ENCODE assay signal across 8 cellular contexts in genomic region chr11:96342971-96343711, GRCh38. TPM values are rescaled to one million over a fixed set of nuclear protein-coding genes. Genes with fewer than 3 reads are reported as not detected.
DNase-seq lines count a peak whose midpoint lies in the region; ATAC-seq, FAIRE-seq and TF ChIP-seq lines count a peak whose summit lies in the region.

Gene MAML2 (minus strand): TSS chr11:96343195. CDS start chr11:96341895, 1,300 bp downstream.

- peak within 1 kb of the TSS; percentile 83; the same call in 1 of the 2 replicates for H3K9ac ChIP-seq in iPS-20b (ENCODE audit: low read depth, low read length)

- POLR2A ChIA-PET in A549 (lab: Yijun Ruan, JAX): interaction anchor here (0.6 to 1.5 kb wide), 13 partner anchors 32 to 1163 kb away, joined by 3 to 14 read pairs (median 3); partner anchors contain the start of genes CCDC82, FAM76B, JRKL and MTMR2

- peak; percentile 86 to 94 for DNase-seq in A549 (ENCODE audit: low read depth in 1 of 2, low spot score in 1 of 2)
- DNase-seq in NCI-H2171 treated with DMSO at 0.1 percent for 48 hours (lab: John Stamatoyannopoulos, UW): peak; percentile 89
- peak; percentile 92 to 93 for DNase-seq in breast epithelium (ENCODE audit: low spot score in 2 of 2)

- TF ChIP-seq CTCF in A549 (IDR thresholded peaks at IDR 0.05): peak; percentile 78
- TF ChIP-seq CTCF in VCaP (conservative IDR thresholded peaks at IDR 0.05): peak; percentile 98
- TF ChIP-seq CTCF in breast epithelium (IDR thresholded peaks at IDR 0.05): peak; percentile 81 to 96 (median 90)

- peak; percentile 99 for ATAC-seq in A549
- peak; percentile 69 for ATAC-seq in GM18858 (IDR thresholded peaks at IDR 0.05; ENCODE audit: unreplicated experiment)
- peak; percentile 80 for ATAC-seq in HG03097 (IDR thresholded peaks at IDR 0.05; ENCODE audit: low FRiP score, unreplicated experiment)

- H3K4me3 ChIP-seq in A549 (peak within 1 kb of the TSS; percentile 74), breast epithelium (peak within 1 kb of the TSS; percentile 62 to 87 (median 72)), iPS-20b (ENCODE audit: low read length) (peak within 1 kb of the TSS; percentile 85), skin epidermis (peak within 1 kb of the TSS; percentile 45 to 68 (median 56))

- intact Hi-C loops in breast epithelium (cut with DNase I; ENCODE audit: low total_unique reads): no loop called here

- TF ChIP-seq RAD21 in A549 (conservative IDR thresholded peaks at IDR 0.05 in 1 of 2, IDR thresholded peaks at IDR 0.05 in 1 of 2): peak; percentile 84 to 97

- no peak for TF ChIP-seq POLR2A in A549 (IDR thresholded peaks at IDR 0.05; ENCODE audit: low read length)
- no peak for TF ChIP-seq POLR2A in breast epithelium (IDR thresholded peaks at IDR 0.05)

- WGBS in A549 (ENCODE audit: missing lambda C conversion rate): 6% methylated on average over 28 of the region's 31 CpGs

- peak within 1 kb of the TSS; percentile 93 for H3K4me2 ChIP-seq in A549

- H3K27ac ChIP-seq in A549 (peak within 1 kb of the TSS; percentile 83 to 85), VCaP (peak within 1 kb of the TSS; percentile 85), breast epithelium (peak within 1 kb of the TSS; percentile 94 to 96), iPS-20b (ENCODE audit: low read length) (no peak within 1 kb of the TSS), skin epidermis (peak within 1 kb of the TSS in 20 of 21 experiments; percentile 63 to 93 (median 84))

- no peak for FAIRE-seq in A549 (lab: Jason Lieb, UNC)

- peaks cover 24% of the 10 kb centered on the region for H3K4me1 ChIP-seq in A549
- H3K4me1 ChIP-seq in breast epithelium: peaks cover 0 to 3% of the 10 kb centered on the region in 2 donors
- peaks cover 18% of the 10 kb centered on the region for H3K4me1 ChIP-seq in iPS-20b (ENCODE audit: insufficient read depth, low read length)

- H3K36me3 ChIP-seq in breast epithelium (no peaks in the 10 kb centered on the region), iPS-20b (ENCODE audit: insufficient read depth, low read depth, low read length) (no peaks in the 10 kb centered on the region)

- no peaks in the 10 kb centered on the region for H3K9me3 ChIP-seq in A549
- H3K9me3 ChIP-seq in breast epithelium: no peaks in the 10 kb centered on the region
- H3K9me3 ChIP-seq in iPS-20b (ENCODE audit: insufficient read depth, low read depth, low read length): peaks cover 2% of the 10 kb centered on the region; the same call in 1 of the 2 replicates

- no peak for TF ChIP-seq EP300 in A549 (IDR thresholded peaks at IDR 0.05)

- CTCF ChIA-PET in A549 (lab: Yijun Ruan, JAX): interaction anchor here (0.6 to 6.9 kb wide), 77 partner anchors 8 to 552 kb away, joined by 3 to 51 read pairs (median 4); partner anchors contain the start of genes CCDC82, JRKL and MTMR2

- H3K27me3 ChIP-seq in breast epithelium: no peaks in the 10 kb centered on the region
- peaks cover 11% of the 10 kb centered on the region for H3K27me3 ChIP-seq in iPS-20b (ENCODE audit: insufficient read depth, low read length)

TF ChIP-seq in A549, 52 proteins besides CTCF, POLR2A, EP300 and RAD21:
- TF ChIP-seq SMC3 (IDR thresholded peaks at IDR 0.05) (peak; percentile 98), SREBF2 (IDR thresholded peaks at IDR 0.05) (no peak), CEBPB (IDR thresholded peaks at IDR 0.05) (no peak), FOSL2 (IDR thresholded peaks at IDR 0.05) (no peak), FOSL2 (CRISPR knock-in tag; IDR thresholded peaks at IDR 0.05) (peak; percentile 71), NR3C1 (IDR thresholded peaks at IDR 0.05) (no peak), JUN (IDR thresholded peaks at IDR 0.05) (peak in 1 of 2 experiments; percentile 42; a peak in 1 of 5 replicates), CBX2 (IDR thresholded peaks at IDR 0.05; ENCODE audit: borderline replicate concordance, low read depth) (no peak)

RNA-seq across cellular contexts. Expression of gene MAML2, which starts in this region (rescaled TPM):
- polyA plus RNA-seq in A549 (2011; rRNA removed) (2.5 and 3.2 TPM in 2 replicates), A549 (2017; fragmentation: RNase III; extraction: RNeasy Plus Mini Kit Qiagen cat#74134 plus additional on column Dnase treatment) (1.3 to 1.7 TPM (median 1.5 TPM) in 3 replicates)
- 1.3 and 1.9 TPM in 2 replicates for polyA plus RNA-seq in A549 (2012; cell fraction: cytosol; rRNA removed)
- polyA plus RNA-seq in A549 (2012; cell fraction: nucleus; rRNA removed): 0.99 and 1.9 TPM in 2 replicates
- polyA minus RNA-seq in A549 (2011; rRNA and poly(A)+ RNA removed): 5.5 and 6.0 TPM in 2 replicates
- 10 to 100 TPM; 45.6 to 82.8 (median 68.2) TPM for total RNA-seq in breast epithelium
